In genomic region chr11:121451178-121451981, GRCh38 we compare ENCODE assay signal across 8 cellular contexts. TPM values are rescaled to one million over a fixed set of nuclear protein-coding genes. Genes with fewer than 3 reads are reported as not detected.
A peak's percentile ranks its signal among the peaks of the same experiment; 100 is the strongest.
DNase-seq lines count a peak whose midpoint lies in the region; ATAC-seq and TF ChIP-seq lines count a peak whose summit lies in the region.

No MANE protein-coding gene starts in this region.

- TF ChIP-seq POLR2A in esophagus squamous epithelium (IDR thresholded peaks at IDR 0.05) (no peak), prostate gland (IDR thresholded peaks at IDR 0.05) (no peak)

- peak overlapping the region; percentile 53; the same call in 1 of the 2 replicates for H3K27ac ChIP-seq in HEK293 (ENCODE audit: extremely low read depth, low read depth, low read length)
- H3K27ac ChIP-seq in esophagus squamous epithelium = peak overlapping the region; percentile 58 to 80 (median 62)
- peak overlapping the region; percentile 76 to 82 for H3K27ac ChIP-seq in prostate gland

- POLR2A ChIA-PET in BJ (lab: Charles Lee) = no interaction called here
- POLR2A ChIA-PET in HEK293 (lab: Yijun Ruan, JAX) = interaction anchor here (1.9 to 2.8 kb wide), 2 partner anchors 10 to 16 kb away, joined by 5 to 11 read pairs; no protein-coding TSS in a partner anchor

- 21 to 47% methylated on average over 7 to 9 of the region's 22 CpGs for WGBS in esophagus squamous epithelium, 2 donors
- 19% methylated on average over 22 of the region's 22 CpGs for WGBS in prostate gland

- peak overlapping the region; percentile 53 for H3K4me3 ChIP-seq in BJ (ENCODE audit: low read depth, low read length)
- peak overlapping the region; percentile 76 for H3K4me3 ChIP-seq in HEK293 (ENCODE audit: low read depth, low read length)
- H3K4me3 ChIP-seq in esophagus squamous epithelium = peak overlapping the region; percentile 65 to 90 (median 84)
- H3K4me3 ChIP-seq in prostate gland = peak overlapping the region; percentile 84 to 85

- peaks cover 18% of the 10 kb centered on the region for H3K27me3 ChIP-seq in BJ (ENCODE audit: control insufficient read depth, insufficient read depth, low read length)
- H3K27me3 ChIP-seq in esophagus squamous epithelium = peaks cover 0 to 15% (median 0%) of the 10 kb centered on the region in 4 donors
- no peaks in the 10 kb centered on the region for H3K27me3 ChIP-seq in prostate gland (replicated peaks; ENCODE audit: insufficient read depth)

- TF ChIP-seq CTCF in BJ (IDR thresholded peaks at IDR 0.05; ENCODE audit: insufficient read depth, low read depth, low read length) = no peak
- TF ChIP-seq CTCF in HEK293 (tag by site-specific recombination; IDR thresholded peaks at IDR 0.05) = no peak
- TF ChIP-seq CTCF in esophagus squamous epithelium (IDR thresholded peaks at IDR 0.05) = no peak
- no peak for TF ChIP-seq CTCF in prostate gland (IDR thresholded peaks at IDR 0.05)

- peak; percentile 38 to 44 for ATAC-seq in activated CD4-positive, CD25-positive, alpha-beta regulatory T cell treated with anti-CD3 and anti-CD28 coated beads, Interleukin-2, amount 50 U/mL, for 24 hours
- no peak for ATAC-seq in HG03108 (IDR thresholded peaks at IDR 0.05; ENCODE audit: unreplicated experiment)

- CTCF ChIA-PET in BJ (lab: Yijun Ruan, JAX) (interaction anchor here (0.9 to 3.0 kb wide), 13 partner anchors 9 to 140 kb away, joined by 3 to 18 read pairs (median 3); no protein-coding TSS in a partner anchor), HEK293 (lab: Yijun Ruan, JAX) (interaction anchor here (0.5 to 2.2 kb wide), 7 partner anchors 10 to 148 kb away, joined by 3 to 16 read pairs (median 4); no protein-coding TSS in a partner anchor)

- intact Hi-C loops in esophagus squamous epithelium (cut with DNase I) = loop anchor here (10.0 kb wide), 2 partner anchors 127 to 143 kb away; no protein-coding TSS in a partner anchor
- intact Hi-C loops in prostate gland (cut with DNase I) = loop anchor here (10.0 kb wide), 1 partner anchor 127 kb away; no protein-coding TSS in a partner anchor

- DNase-seq in BJ (ENCODE audit: low read depth) (no peak), esophagus squamous epithelium (lab: John Stamatoyannopoulos, UW) (no peak), prostate gland (ENCODE audit: low spot score) (peak; percentile 69), T-helper 9 cell (no peak), NCI-H82 treated with DMSO at 0.1 percent for 48 hours (lab: John Stamatoyannopoulos, UW; ENCODE audit: unreplicated experiment) (no peak)

- H3K4me1 ChIP-seq in HEK293 (ENCODE audit: control insufficient read depth, insufficient read depth, low read length) (no peaks in the 10 kb centered on the region), esophagus squamous epithelium (peaks cover 9 to 85% (median 12%) of the 10 kb centered on the region in 3 donors), prostate gland (replicated peaks) (no peaks in the 10 kb centered on the region)

- H3K9me3 ChIP-seq in HEK293 (ENCODE audit: control insufficient read depth, insufficient read depth, low read depth, low read length) (no peaks in the 10 kb centered on the region), esophagus squamous epithelium (no peaks in the 10 kb centered on the region), prostate gland (no peaks in the 10 kb centered on the region)

- H3K36me3 ChIP-seq in BJ (ENCODE audit: control insufficient read depth, insufficient read depth, low read length) (no peaks in the 10 kb centered on the region), HEK293 (ENCODE audit: control insufficient read depth in 2 of 2, insufficient read depth in 1 of 2, low read length in 2 of 2) (no peaks in the 10 kb centered on the region), esophagus squamous epithelium (no peaks in the 10 kb centered on the region), prostate gland (no peaks in the 10 kb centered on the region)

TF ChIP-seq in HEK293, 187 proteins besides CTCF, POLR2A, EP300 and RAD21:
- TF ChIP-seq, protein P1, sequence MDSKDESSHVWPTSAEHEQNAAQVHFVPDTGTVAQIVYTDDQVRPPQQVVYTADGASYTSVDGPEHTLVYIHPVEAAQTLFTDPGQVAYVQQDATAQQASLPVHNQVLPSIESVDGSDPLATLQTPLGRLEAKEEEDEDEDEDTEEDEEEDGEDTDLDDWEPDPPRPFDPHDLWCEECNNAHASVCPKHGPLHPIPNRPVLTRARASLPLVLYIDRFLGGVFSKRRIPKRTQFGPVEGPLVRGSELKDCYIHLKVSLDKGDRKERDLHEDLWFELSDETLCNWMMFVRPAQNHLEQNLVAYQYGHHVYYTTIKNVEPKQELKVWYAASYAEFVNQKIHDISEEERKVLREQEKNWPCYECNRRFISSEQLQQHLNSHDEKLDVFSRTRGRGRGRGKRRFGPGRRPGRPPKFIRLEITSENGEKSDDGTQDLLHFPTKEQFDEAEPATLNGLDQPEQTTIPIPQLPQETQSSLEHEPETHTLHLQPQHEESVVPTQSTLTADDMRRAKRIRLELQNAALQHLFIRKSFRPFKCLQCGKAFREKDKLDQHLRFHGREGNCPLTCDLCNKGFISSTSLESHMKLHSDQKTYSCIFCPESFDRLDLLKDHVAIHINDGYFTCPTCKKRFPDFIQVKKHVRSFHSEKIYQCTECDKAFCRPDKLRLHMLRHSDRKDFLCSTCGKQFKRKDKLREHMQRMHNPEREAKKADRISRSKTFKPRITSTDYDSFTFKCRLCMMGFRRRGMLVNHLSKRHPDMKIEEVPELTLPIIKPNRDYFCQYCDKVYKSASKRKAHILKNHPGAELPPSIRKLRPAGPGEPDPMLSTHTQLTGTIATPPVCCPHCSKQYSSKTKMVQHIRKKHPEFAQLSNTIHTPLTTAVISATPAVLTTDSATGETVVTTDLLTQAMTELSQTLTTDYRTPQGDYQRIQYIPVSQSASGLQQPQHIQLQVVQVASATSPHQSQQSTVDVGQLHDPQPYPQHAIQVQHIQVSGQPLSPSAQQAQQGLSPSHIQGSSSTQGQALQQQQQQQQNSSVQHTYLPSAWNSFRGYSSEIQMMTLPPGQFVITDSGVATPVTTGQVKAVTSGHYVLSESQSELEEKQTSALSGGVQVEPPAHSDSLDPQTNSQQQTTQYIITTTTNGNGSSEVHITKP (tag by site-specific recombination; IDR thresholded peaks at IDR 0.05) = 0 out of 2 replicates have a peak, but pooled peaks have one; percentile 7
- TF ChIP-seq ZNF155 (tag by site-specific recombination; IDR thresholded peaks at IDR 0.05) = no peak

RNA-seq across cellular contexts. Expression of gene SORL1, which starts 0.7 kb away (rescaled TPM):
- 0.61 and 1.4 TPM in 2 replicates for polyA plus RNA-seq in BJ (2011; rRNA removed)
- polyA minus RNA-seq in BJ (2011; rRNA and poly(A)+ RNA removed) = 1.8 and 2.2 TPM in 2 replicates
- total RNA-seq in esophagus squamous epithelium = 10 to 100 TPM in 3 of 4 donors, 1 to 10 TPM in 1; 6.8 to 19.9 (median 16.3) TPM
- 10 to 100 TPM; 77.4 to 97.6 TPM for total RNA-seq in prostate gland
